In the genomic region with DNA sequence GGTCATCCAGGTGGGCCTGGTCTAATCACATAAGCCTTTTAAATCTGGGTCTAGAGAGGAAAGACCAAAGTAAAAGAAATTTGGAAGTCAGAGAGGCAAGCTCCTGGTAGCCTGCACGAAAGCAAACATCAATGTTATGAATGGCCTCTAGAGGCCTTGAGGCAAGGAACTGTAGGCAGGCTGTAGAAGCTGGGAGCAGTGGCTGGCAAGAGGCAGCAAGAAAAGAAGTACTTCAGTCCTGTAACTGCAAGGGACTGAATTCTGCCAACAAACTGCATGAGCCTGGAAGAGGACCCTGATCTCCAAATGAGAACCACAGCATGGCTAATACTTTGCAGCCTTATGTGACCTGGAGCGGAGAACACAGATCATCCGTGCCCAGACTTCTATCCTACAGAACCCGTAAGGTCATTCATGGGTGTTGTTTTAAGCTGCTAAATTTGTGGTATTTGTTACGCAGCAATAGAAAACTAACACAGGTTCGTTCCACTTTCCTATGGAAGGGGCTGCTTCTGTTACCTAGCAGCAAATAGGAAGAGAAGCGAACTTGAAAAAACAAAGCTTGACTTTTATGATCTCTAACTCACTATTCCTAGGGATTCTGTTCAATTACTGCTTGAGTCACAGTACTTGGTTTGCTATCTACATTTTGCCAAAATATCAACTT, we compare ENCODE assay signal across 8 cellular contexts. TPM values are rescaled to one million over a fixed set of nuclear protein-coding genes. Genes with fewer than 3 reads are reported as not detected.
DNase-seq lines count a peak whose midpoint lies in the region; ATAC-seq, FAIRE-seq and TF ChIP-seq lines count a peak whose summit lies in the region.

No MANE protein-coding gene starts in this region.

- peaks cover 82% of the 10 kb centered on the region for H3K79me2 ChIP-seq in K562 (ENCODE audit: control insufficient read depth, insufficient read depth, low read length)

- H3K9me3 Mint-ChIP-seq in mesothelial cell of epicardium: no peaks in the 10 kb centered on the region

- POLR2A ChIA-PET in K562 (lab: Yijun Ruan, JAX): interaction anchor here (0.5 to 13.6 kb wide), 13 partner anchors 8 to 579 kb away, joined by 3 to 134 read pairs (median 7); a partner anchor contains a TSS

- H2AFZ ChIP-seq in K562 (ENCODE audit: low read depth, low read length): no peak overlapping the region

- CTCF ChIA-PET in K562 (lab: Yijun Ruan, JAX; ENCODE audit: low intra/inter-chr PET ratio): no interaction called here

- intact Hi-C loops in K562 (cut with micrococcal nuclease): loop anchor here (5.0 kb wide), 1 partner anchor 48 kb away; no protein-coding TSS in a partner anchor

- no peak for DNase-seq in AG09309 (ENCODE audit: low read depth)
- DNase-seq in K562 (ENCODE audit: extremely low read depth in 1 of 4, low spot score in 3 of 4): peak in 1 of 4 experiments; percentile 64
- no peak for DNase-seq in mesothelial cell of epicardium (ENCODE audit: low spot score in 2 of 2, unreplicated experiment in 2 of 2)
- no peak for DNase-seq in cerebellar cortex (ENCODE audit: low spot score)
- no peak for DNase-seq in epidermal melanocyte (ENCODE audit: insufficient read length, low spot score)

- peaks cover 4% of the 10 kb centered on the region; the same call in 1 of the 2 replicates for H3K4me1 ChIP-seq in HUES64 (ENCODE audit: insufficient read depth, low read length)
- H3K4me1 ChIP-seq in K562 (replicated peaks in 1 of 2; ENCODE audit: control insufficient read depth in 2 of 2, insufficient read depth in 2 of 2, low read length in 2 of 2): peaks cover 24 to 48% of the 10 kb centered on the region in 2 experiments

- peaks cover 30% of the 10 kb centered on the region for H3K4me1 Mint-ChIP-seq in mesothelial cell of epicardium

- no peaks in the 10 kb centered on the region for H3K27me3 ChIP-seq in HUES64 (ENCODE audit: insufficient read depth, low read length)
- no peaks in the 10 kb centered on the region for H3K27me3 ChIP-seq in K562 (ENCODE audit: control insufficient read depth in 2 of 2, insufficient read depth in 2 of 2, low read length in 2 of 2)

- TF ChIP-seq EP300 in K562 (IDR thresholded peaks at IDR 0.05; ENCODE audit: low read length): no peak

- TF ChIP-seq CTCF in AG09309 (IDR thresholded peaks at IDR 0.05; ENCODE audit: control insufficient read depth, insufficient read depth, low read depth, low read length, missing control alignments): peak; percentile 2
- peak; percentile 22 to 27 (median 26); a peak in 2 of 6 replicates for TF ChIP-seq CTCF in K562 (IDR thresholded peaks at IDR 0.05 in 2 of 3, conservative IDR thresholded peaks at IDR 0.05 in 1 of 3; ENCODE audit: insufficient read depth in 2 of 3, low read depth in 1 of 3, low read length in 3 of 3)
- no peak for TF ChIP-seq CTCF in mesothelial cell of epicardium (IDR thresholded peaks at IDR 0.05; ENCODE audit: unreplicated experiment)

- no peak for TF ChIP-seq RAD21 in K562 (CRISPR knock-in tag; conservative IDR thresholded peaks at IDR 0.05 in 1 of 2, IDR thresholded peaks at IDR 0.05 in 1 of 2)

- H3K9ac ChIP-seq in HUES64 (ENCODE audit: low read depth, low read length): peak overlapping the region; percentile 98; the same call in 1 of the 2 replicates
- H3K9ac ChIP-seq in K562 (ENCODE audit: insufficient read depth in 1 of 2, low read depth in 2 of 2, low read length in 2 of 2): peak overlapping the region; percentile 69 to 96

- BruUV-seq in K562 (replicated peaks; lab: Mats Ljungman, UMichigan): TSS peak; percentile 46

- H3K27me3 Mint-ChIP-seq in mesothelial cell of epicardium (ENCODE audit: low read depth): no peaks in the 10 kb centered on the region

- H3K9me3 ChIP-seq in HUES64 (ENCODE audit: insufficient read depth, low read depth, low read length): no peaks in the 10 kb centered on the region
- no peaks in the 10 kb centered on the region for H3K9me3 ChIP-seq in K562 (replicated peaks; ENCODE audit: control insufficient read depth, insufficient read depth, low read depth, low read length)

- no peaks in the 10 kb centered on the region for H3K9me1 ChIP-seq in K562 (ENCODE audit: control insufficient read depth, insufficient read depth, low read length)

- H3K4me3 Mint-ChIP-seq in mesothelial cell of epicardium: peak overlapping the region; percentile 81

- peak overlapping the region; percentile 97 for H3K27ac Mint-ChIP-seq in mesothelial cell of epicardium

- H3K36me3 ChIP-seq in HUES64 (ENCODE audit: insufficient read depth, low read length) (peaks cover 16% of the 10 kb centered on the region), K562 (ENCODE audit: control insufficient read depth, insufficient read depth, low read length) (peaks cover 33% of the 10 kb centered on the region)

- no peaks in the 10 kb centered on the region for H4K20me1 ChIP-seq in K562 (replicated peaks; ENCODE audit: control insufficient read depth, insufficient read depth, low read length)

- ATAC-seq in K562 (peak; percentile 6; the same call in 2 of the 3 replicates), GM19455 (IDR thresholded peaks at IDR 0.05; ENCODE audit: unreplicated experiment) (no peak), GM18873 (IDR thresholded peaks at IDR 0.05; ENCODE audit: low FRiP score, unreplicated experiment) (no peak)

- WGBS in HUES64: 89% methylated on average over 7 of the region's 7 CpGs
- WGBS in K562 (ENCODE audit: insufficient coverage, low coverage, missing lambda C conversion rate): 12% methylated on average over 7 of the region's 7 CpGs

- peak; percentile 32 for FAIRE-seq in K562 (lab: Jason Lieb, UNC)

- TF ChIP-seq POLR2A in K562 (conservative IDR thresholded peaks at IDR 0.05): no peak

- in situ Hi-C loops in K562 (cut with MboI): no loop called here

- peak overlapping the region; percentile 98 for H3K4me2 ChIP-seq in K562 (ENCODE audit: insufficient read depth, low read length)

- H3K27ac ChIP-seq in HUES64 (ENCODE audit: low read depth, low read length): peak overlapping the region; percentile 100; the same call in 1 of the 2 replicates
- peak overlapping the region; percentile 98 for H3K27ac ChIP-seq in K562 (ENCODE audit: extremely low read depth, low read depth, low read length)

- H3K4me3 ChIP-seq in AG09309 (ENCODE audit: control insufficient read depth, low read depth, low read length) (peak overlapping the region; percentile 91), HUES64 (ENCODE audit: low read length) (peak overlapping the region; percentile 64), K562 (peak overlapping the region; percentile 79)

- H3K36me3 Mint-ChIP-seq in mesothelial cell of epicardium: peaks cover 3% of the 10 kb centered on the region

TF ChIP-seq in K562, 482 proteins besides CTCF, POLR2A, EP300 and RAD21 (continues in another document):
- TF ChIP-seq FOXK1 (CRISPR knock-in tag; IDR thresholded peaks at IDR 0.05; ENCODE audit: borderline replicate concordance): no peak
- TF ChIP-seq PHF20 (IDR thresholded peaks at IDR 0.05; ENCODE audit: partially characterized antibody): no peak
- TF ChIP-seq NR3C1 (CRISPR knock-in tag; IDR thresholded peaks at IDR 0.05): no peak
- 0 out of 2 replicates have a peak, but pooled peaks have one; percentile 16 for TF ChIP-seq ZNF324 (CRISPR knock-in tag; IDR thresholded peaks at IDR 0.05)
- 0 out of 4 replicates have a peak, but pooled peaks of 1 of the 2 experiments have one; percentile 32 for TF ChIP-seq KDM1A (IDR thresholded peaks at IDR 0.05)

RNA-seq across cellular contexts. Expression of a gene that starts 1.2 kb away (rescaled TPM):
- polyA plus RNA-seq in HUES64 (2013, experiment 1 of 2): 104 TPM
- polyA plus RNA-seq in HUES64 (2013, experiment 2 of 2): 110 TPM
- total RNA-seq in K562 (2011; cell fraction: chromatin; rRNA removed; ENCODE audit: low replicate concordance): 126 and 186 TPM in 2 replicates
- total RNA-seq in K562 (2011; cell fraction: nucleolus; rRNA removed): 67.8 and 69.7 TPM in 2 replicates
- 91.2 and 93.2 TPM in 2 replicates for total RNA-seq in K562 (2011; cell fraction: nucleoplasm; rRNA removed)
- 117 and 121 TPM in 2 replicates for total RNA-seq in K562 (2014; rRNA removed)
- total RNA-seq in K562 (2014; rRNA removed; fragmentation: Illumina TruSeq; extraction: Trizol): 136 and 150 TPM in 2 replicates
- 113 and 119 TPM in 2 replicates for total RNA-seq in K562 (2015; rRNA removed; fragmentation: Illumina TruSeq; extraction: Trizol)
- total RNA-seq in K562 (2021): 154 and 160 TPM in 2 replicates
- polyA plus RNA-seq in K562 (2011; rRNA removed): 84.5 and 140 TPM in 2 replicates
- 58.0 and 63.5 TPM in 2 replicates for polyA plus RNA-seq in K562 (2011; cell fraction: cytosol; rRNA removed)
- polyA plus RNA-seq in K562 (2011; cell fraction: nucleus; rRNA removed): 45.7 and 56.5 TPM in 2 replicates
- polyA plus RNA-seq in K562 (2012): 116 and 117 TPM in 2 replicates
- 146 and 184 TPM in 2 replicates for polyA plus RNA-seq in K562 (2014; fragmentation: Illumina TruSeq; extraction: Trizol)
- 100 to 1,000 TPM; 153 to 294 TPM for polyA plus RNA-seq in K562 (2014; fragmentation: Nextera tagmentation; extraction: Ambion mirVana)
- 138 and 150 TPM in 2 replicates for polyA plus RNA-seq in K562 (2014; rRNA removed)
- 120 and 149 TPM in 2 replicates for polyA minus RNA-seq in K562 (2011; rRNA and poly(A)+ RNA removed)
- polyA minus RNA-seq in K562 (2011; cell fraction: cytosol; rRNA and poly(A)+ RNA removed): 57.3 and 73.7 TPM in 2 replicates
- 37.7 and 46.2 TPM in 2 replicates for polyA minus RNA-seq in K562 (2011; cell fraction: nucleus; rRNA and poly(A)+ RNA removed)
- total RNA-seq in mesothelial cell of epicardium: 70.4 to 74.2 TPM (median 72.6 TPM) in 3 replicates

RNA-seq across cellular contexts. Expression of a gene that starts 5.2 kb away (rescaled TPM):
- 31.3 TPM for polyA plus RNA-seq in HUES64 (2013, experiment 1 of 2)
- 32.6 TPM for polyA plus RNA-seq in HUES64 (2013, experiment 2 of 2)
- 24.4 and 30.0 TPM in 2 replicates for total RNA-seq in K562 (2011; cell fraction: chromatin; rRNA removed; ENCODE audit: low replicate concordance)
- total RNA-seq in K562 (2011; cell fraction: nucleolus; rRNA removed): 37.7 and 42.0 TPM in 2 replicates
- total RNA-seq in K562 (2011; cell fraction: nucleoplasm; rRNA removed): 29.3 and 30.0 TPM in 2 replicates
- total RNA-seq in K562 (2014; rRNA removed) (85.5 and 118 TPM in 2 replicates), K562 (2014; rRNA removed; fragmentation: Illumina TruSeq; extraction: Trizol) (210 and 223 TPM in 2 replicates), K562 (2015; rRNA removed; fragmentation: Illumina TruSeq; extraction: Trizol) (156 and 159 TPM in 2 replicates), K562 (2021) (100 and 120 TPM in 2 replicates), mesothelial cell of epicardium (21.9 to 22.4 TPM (median 22.0 TPM) in 3 replicates)
- polyA plus RNA-seq in K562 (2011; rRNA removed) (159 and 254 TPM in 2 replicates), K562 (2014; fragmentation: Illumina TruSeq; extraction: Trizol) (233 and 247 TPM in 2 replicates), K562 (2014; fragmentation: Nextera tagmentation; extraction: Ambion mirVana) (100 to 1,000 TPM; 166 to 180 TPM), K562 (2014; rRNA removed) (229 and 236 TPM in 2 replicates)
- polyA plus RNA-seq in K562 (2011; cell fraction: cytosol; rRNA removed): 140 and 222 TPM in 2 replicates
- polyA plus RNA-seq in K562 (2011; cell fraction: nucleus; rRNA removed): 80.2 and 83.9 TPM in 2 replicates
- polyA plus RNA-seq in K562 (2012): 79.4 and 107 TPM in 2 replicates
- 52.6 and 74.0 TPM in 2 replicates for polyA minus RNA-seq in K562 (2011; rRNA and poly(A)+ RNA removed)
- polyA minus RNA-seq in K562 (2011; cell fraction: cytosol; rRNA and poly(A)+ RNA removed): 36.0 and 50.0 TPM in 2 replicates
- polyA minus RNA-seq in K562 (2011; cell fraction: nucleus; rRNA and poly(A)+ RNA removed): 21.9 and 31.7 TPM in 2 replicates
